ENCODE assay signal across 32 cellular contexts in the genomic region with DNA sequence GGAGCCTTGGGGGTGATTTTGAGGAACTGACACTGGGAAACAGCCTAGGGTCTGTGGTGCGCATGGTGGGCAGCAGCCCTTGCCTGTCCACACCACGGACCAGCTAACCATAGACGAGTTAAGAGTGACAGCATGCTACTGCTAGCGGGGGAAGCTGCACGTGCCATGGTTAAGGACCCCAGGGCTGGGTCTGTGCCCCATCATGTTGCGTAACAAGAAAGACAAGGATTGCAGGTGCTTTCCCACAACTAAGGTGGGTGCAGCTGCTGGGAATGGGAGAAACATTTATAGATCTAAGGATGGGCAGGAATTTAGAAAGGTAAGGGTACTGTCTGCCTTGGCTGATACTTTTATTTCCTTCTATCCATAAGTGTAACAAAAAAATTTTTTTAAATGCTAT. TPM values are rescaled to one million over a fixed set of nuclear protein-coding genes. Genes with fewer than 3 reads are reported as not detected.
"Had no signal": no experiment of that assay in that cellular context is flagged by ENCODE, and none has a peak within 500 bp of the region (broad histone marks: within the 10 kb centered on the region; RNA-seq: fewer than 3 reads in every experiment).

No MANE protein-coding gene starts in this region.

- H3K4me1 ChIP-seq: foreskin keratinocyte, gastrocnemius medialis had no signal

- H3K9me3 ChIP-seq: esophagus muscularis mucosa, gastrocnemius medialis had no signal

- FAIRE-seq: astrocyte, bronchial epithelial cell had no signal

- H3K4me3 ChIP-seq: coronary artery, esophagus muscularis mucosa, gastrocnemius medialis, heart right ventricle had no signal

- H3K36me3 ChIP-seq: brain microvascular endothelial cell, esophagus muscularis mucosa, gastrocnemius medialis, heart right ventricle had no signal

- H3K27ac ChIP-seq: brain microvascular endothelial cell, coronary artery, esophagus muscularis mucosa, foreskin keratinocyte, gastrocnemius medialis, heart right ventricle had no signal

- H3K27me3 ChIP-seq: brain microvascular endothelial cell, esophagus muscularis mucosa had no signal

- DNase-seq: activated CD4-positive, alpha-beta memory T cell treated with anti-CD3 and anti-CD28 coated beads for 36 hours; activated CD4-positive, alpha-beta T cell treated with anti-CD3 and anti-CD28 coated beads for 36 hours; activated CD4-positive, alpha-beta T cell treated with anti-CD3 and anti-CD28 coated beads, Interleukin-2, amount 10 ng/mL, durations not matched to agents 24 days and 14 days; activated CD4-positive, CD25-positive, alpha-beta regulatory T cell; activated CD4-positive, CD25-positive, alpha-beta regulatory T cell treated with anti-CD3 and anti-CD28 coated beads, Interleukin-2, amount 50 U/mL, for 72 hours; activated CD8-positive, alpha-beta memory T cell treated with anti-CD3 and anti-CD28 coated beads, Interleukin-2, amount 10 ng/mL, durations not matched to agents 7 days and 5 days; activated CD8-positive, alpha-beta memory T cell treated with anti-CD3 and anti-CD28 coated beads, Interleukin-2, amount 50 U/mL, for 4 hours; activated CD8-positive, alpha-beta T cell treated with anti-CD3 and anti-CD28 coated beads, Interleukin-2, amount 10 ng/mL, durations not matched to agents 7 days and 5 days; activated effector memory CD4-positive, alpha-beta T cell treated with anti-CD3 and anti-CD28 coated beads, Interleukin-2, amount 50 U/mL, for 16 hours; activated naive CD4-positive, alpha-beta T cell treated with anti-CD3 and anti-CD28 coated beads, Interleukin-2, amount 10 ng/mL, durations not matched to agents 7 days and 5 days; activated naive CD8-positive, alpha-beta T cell treated with anti-CD3 and anti-CD28 coated beads, Interleukin-2, amount 10 ng/mL, durations not matched to agents 7 days and 5 days; activated T-cell treated with anti-CD3 and anti-CD28 coated beads, Interleukin-2, amount 50 U/mL, for 1 hour; activated T-cell treated with anti-CD3 and anti-CD28 coated beads, Interleukin-2, amount 50 U/mL, for 48 hours; brain microvascular endothelial cell; dermis blood vessel endothelial cell; effector CD4-positive, alpha-beta T cell; effector memory CD8-positive, alpha-beta T cell; erythroblast; foreskin keratinocyte; gastrocnemius medialis; heart right ventricle; T-helper 1 cell; T-helper 17 cell; T1000 had no signal

- ATAC-seq: activated CD4-positive, alpha-beta T cell treated with anti-CD3 and anti-CD28 coated beads for 36 hours; activated CD8-positive, alpha-beta memory T cell treated with anti-CD3 and anti-CD28 coated beads, Interleukin-2, amount 10 ng/mL, durations not matched to agents 7 days and 5 days; activated CD8-positive, alpha-beta T cell treated with anti-CD3 and anti-CD28 coated beads, Interleukin-2, amount 10 ng/mL, durations not matched to agents 7 days and 5 days; activated naive CD4-positive, alpha-beta T cell treated with anti-CD3 and anti-CD28 coated beads, Interleukin-2, amount 50 U/mL, for 72 hours; effector memory CD8-positive, alpha-beta T cell; foreskin keratinocyte; gastrocnemius medialis; heart right ventricle; T-helper 17 cell had no signal

RNA-seq across cellular contexts. Expression of gene KCNMB1, which starts 17.9 kb away (rescaled TPM):
- total RNA-seq: activated CD4-positive, alpha-beta memory T cell treated with anti-CD3 and anti-CD28 coated beads for 36 hours; activated CD4-positive, alpha-beta T cell treated with anti-CD3 and anti-CD28 coated beads for 36 hours; activated CD4-positive, alpha-beta T cell treated with anti-CD3 and anti-CD28 coated beads, Interleukin-2, amount 10 ng/mL, durations not matched to agents 24 days and 14 days; activated CD8-positive, alpha-beta memory T cell treated with anti-CD3 and anti-CD28 coated beads for 36 hours; activated CD8-positive, alpha-beta memory T cell treated with anti-CD3 and anti-CD28 coated beads, Interleukin-2, amount 10 ng/mL, durations not matched to agents 7 days and 5 days; activated CD8-positive, alpha-beta T cell treated with anti-CD3 and anti-CD28 coated beads, Interleukin-2, amount 10 ng/mL, durations not matched to agents 7 days and 5 days; activated naive CD4-positive, alpha-beta T cell treated with anti-CD3 and anti-CD28 coated beads, Interleukin-2, amount 50 U/mL, for 72 hours; activated naive CD8-positive, alpha-beta T cell treated with anti-CD3 and anti-CD28 coated beads, Interleukin-2, amount 10 ng/mL, durations not matched to agents 7 days and 5 days; activated T-helper 2 cell treated with anti-CD3 and anti-CD28 coated beads, Interferon-gamma antibody, Interleukin-2, Interleukin-4, amounts not matched to agents 10 μg/mL and 5 μg/mL and 100 μg/mL, durations not matched to agents 14 hours and 24 hours and 36 hours; bronchial epithelial cell; dermis blood vessel endothelial cell; foreskin keratinocyte; glomerular endothelial cell had no signal
- polyA plus RNA-seq: foreskin keratinocyte had no signal
